ENCODE assay signal across 13 cellular contexts in the genomic region with DNA sequence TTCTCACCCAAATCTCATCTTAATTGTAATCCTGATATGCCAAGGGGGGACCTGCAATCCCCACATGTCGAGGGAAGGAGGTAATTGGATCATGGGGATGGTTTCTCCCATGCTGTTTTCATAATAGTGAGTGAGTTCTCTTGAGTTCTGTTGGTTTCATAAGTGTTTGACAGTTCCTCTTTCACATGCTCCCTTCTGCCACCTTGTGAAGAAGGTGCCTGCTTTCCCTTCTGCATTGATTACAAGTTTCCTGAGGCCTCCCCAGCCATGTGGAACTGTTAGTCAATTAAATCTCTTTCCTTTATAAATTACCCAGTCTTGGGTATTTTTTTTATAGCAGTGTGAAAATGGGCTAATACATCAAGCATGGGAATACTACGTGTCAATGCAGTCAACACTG.
DNase-seq lines count a peak whose midpoint lies in the region; ATAC-seq lines count a peak whose summit lies in the region.
"Had no signal": no experiment of that assay in that cellular context is flagged by ENCODE, and none has a peak within 500 bp of the region (broad histone marks: within the 10 kb centered on the region; RNA-seq: fewer than 3 reads in every experiment).

No MANE protein-coding gene starts in this region.

- no peaks in the 10 kb centered on the region for H3K36me3 Mint-ChIP-seq in immature natural killer cell

- DNase-seq in NOMO-1 treated with DMSO at 0.1 percent for 48 hours (lab: John Stamatoyannopoulos, UW; ENCODE audit: unreplicated experiment) = peak; percentile 1
- no peak for DNase-seq in NOMO-1 (lab: John Stamatoyannopoulos, UW; ENCODE audit: unreplicated experiment in 2 of 2)
- DNase-seq in sciatic nerve (ENCODE audit: low spot score) = no peak
- DNase-seq in activated naive CD4-positive, alpha-beta T cell (lab: John Stamatoyannopoulos, UW) = no peak
- DNase-seq in stimulated activated naive CD8-positive, alpha-beta T cell treated with anti-CD3 and anti-CD28 coated beads, Interleukin-15, amount 100 ng/mL, for 72 hours = no peak
- no peak for DNase-seq in immature natural killer cell
- DNase-seq: activated CD4-positive, alpha-beta T cell treated with anti-CD3 and anti-CD28 coated beads, Interleukin-2, amount 10 ng/mL, durations not matched to agents 7 days and 5 days; activated gamma-delta T cell; mesenchymal stem cell; NCI-H510A treated with DMSO at 0.1 percent for 48 hours; stimulated activated CD4-positive, alpha-beta T cell treated with anti-CD3 and anti-CD28 coated beads, Interleukin-4, amount 100 ng/mL, for 24 hours had no signal

- H3K4me3 Mint-ChIP-seq in stimulated activated naive CD8-positive, alpha-beta T cell treated with anti-CD3 and anti-CD28 coated beads, Interleukin-15, amount 100 ng/mL, for 72 hours = no peak overlapping the region
- H3K4me3 Mint-ChIP-seq in immature natural killer cell = no peak overlapping the region
- H3K4me3 Mint-ChIP-seq: activated CD4-positive, alpha-beta T cell treated with anti-CD3 and anti-CD28 coated beads, Interleukin-2, amount 10 ng/mL, durations not matched to agents 7 days and 5 days had no signal

- H3K4me1 Mint-ChIP-seq in stimulated activated naive CD8-positive, alpha-beta T cell treated with anti-CD3 and anti-CD28 coated beads, Interleukin-15, amount 100 ng/mL, for 72 hours = no peaks in the 10 kb centered on the region
- H3K4me1 Mint-ChIP-seq in immature natural killer cell = no peaks in the 10 kb centered on the region
- H3K4me1 Mint-ChIP-seq: activated CD4-positive, alpha-beta T cell treated with anti-CD3 and anti-CD28 coated beads, Interleukin-2, amount 10 ng/mL, durations not matched to agents 7 days and 5 days had no signal

- no peaks in the 10 kb centered on the region for H3K27me3 Mint-ChIP-seq in stimulated activated naive CD8-positive, alpha-beta T cell treated with anti-CD3 and anti-CD28 coated beads, Interleukin-15, amount 100 ng/mL, for 72 hours
- peaks cover 0 to 4% (median 0%) of the 10 kb centered on the region in 3 donors for H3K27me3 Mint-ChIP-seq in immature natural killer cell (ENCODE audit: low read depth in 3 of 3)
- H3K27me3 Mint-ChIP-seq: activated CD4-positive, alpha-beta T cell treated with anti-CD3 and anti-CD28 coated beads, Interleukin-2, amount 10 ng/mL, durations not matched to agents 7 days and 5 days had no signal

- peaks cover 0 to 8% of the 10 kb centered on the region in 2 donors for H3K9me3 Mint-ChIP-seq in stimulated activated naive CD8-positive, alpha-beta T cell treated with anti-CD3 and anti-CD28 coated beads, Interleukin-15, amount 100 ng/mL, for 72 hours
- peaks cover 2 to 26% (median 7%) of the 10 kb centered on the region in 6 donors for H3K9me3 Mint-ChIP-seq in immature natural killer cell
- H3K9me3 Mint-ChIP-seq: activated CD4-positive, alpha-beta T cell treated with anti-CD3 and anti-CD28 coated beads, Interleukin-2, amount 10 ng/mL, durations not matched to agents 7 days and 5 days had no signal

- ATAC-seq in HG02759 (IDR thresholded peaks at IDR 0.05; ENCODE audit: unreplicated experiment) (peak; percentile 86), HG03565 (IDR thresholded peaks at IDR 0.05; ENCODE audit: unreplicated experiment) (peak; percentile 75), sciatic nerve (no peak)
- no peak for ATAC-seq in stimulated activated naive CD8-positive, alpha-beta T cell treated with anti-CD3 and anti-CD28 coated beads, Interleukin-15, amount 100 ng/mL, for 72 hours

- intact Hi-C loops in sciatic nerve (cut with DNase I) = no loop called here

- H3K27ac Mint-ChIP-seq in stimulated activated naive CD8-positive, alpha-beta T cell treated with anti-CD3 and anti-CD28 coated beads, Interleukin-15, amount 100 ng/mL, for 72 hours = no peak overlapping the region
- H3K27ac Mint-ChIP-seq in immature natural killer cell = no peak overlapping the region
- H3K27ac Mint-ChIP-seq: activated CD4-positive, alpha-beta T cell treated with anti-CD3 and anti-CD28 coated beads, Interleukin-2, amount 10 ng/mL, durations not matched to agents 7 days and 5 days had no signal

Comparison
In these comparisons a context has a peak if more than half of its experiments do, and no peak if none do; other contexts are left out.
1. ATAC-seq: peak in HG02759 (single experiment) and HG03565 (single experiment); none in sciatic nerve (single experiment) and stimulated activated naive CD8-positive, alpha-beta T cell treated with anti-CD3 and anti-CD28 coated beads, Interleukin-15, amount 100 ng/mL, for 72 hours (single experiment).